In genomic region chr1:198657550-198658064, GRCh38 we compare ENCODE assay signal across 9 cellular contexts. TPM values are rescaled to one million over a fixed set of nuclear protein-coding genes. Genes with fewer than 3 reads are reported as not detected.
A peak's percentile ranks its signal among the peaks of the same experiment; 100 is the strongest.
DNase-seq lines count a peak whose midpoint lies in the region; ATAC-seq, FAIRE-seq and TF ChIP-seq lines count a peak whose summit lies in the region.
"Had no signal": no experiment of that assay in that cellular context is flagged by ENCODE, and none has a peak within 500 bp of the region (broad histone marks: within the 10 kb centered on the region; RNA-seq: fewer than 3 reads in every experiment).

No MANE protein-coding gene starts in this region.

- peak; percentile 40 for FAIRE-seq in urothelium cell line (lab: Jason Lieb, UNC)

- H3K4me3 ChIP-seq in fibroblast of villous mesenchyme (ENCODE audit: low read depth, low read length) = no peak overlapping the region

- ATAC-seq in GM18907 (IDR thresholded peaks at IDR 0.05; ENCODE audit: unreplicated experiment) (peak; percentile 44), HG03460 (IDR thresholded peaks at IDR 0.05; ENCODE audit: unreplicated experiment) (peak; percentile 34), T-helper 17 cell (peak; percentile 51), GM21360 (IDR thresholded peaks at IDR 0.05; ENCODE audit: unreplicated experiment) (no peak)

- H3K9me3 ChIP-seq in T-helper 17 cell (ENCODE audit: control insufficient read depth, low read length, poor library complexity, severe bottlenecking) = no peaks in the 10 kb centered on the region

- H3K36me3 Mint-ChIP-seq in T-helper 17 cell (ENCODE audit: low read depth) = peaks cover 1% of the 10 kb centered on the region

- no peak for TF ChIP-seq CTCF in fibroblast of villous mesenchyme (IDR thresholded peaks at IDR 0.05; ENCODE audit: insufficient read depth, low read depth, low read length)

- DNase-seq in AG08396 (ENCODE audit: low spot score) = peak; percentile 43
- DNase-seq in T-helper 17 cell = peak in 1 of 3 donors; percentile 15
- peak; percentile 97 for DNase-seq in fibroblast of villous mesenchyme (ENCODE audit: low read depth)
- peak; percentile 58 for DNase-seq in urothelium cell line (ENCODE audit: low spot score)
- DNase-seq in NCI-H146 treated with DMSO at 0.1 percent for 48 hours (lab: John Stamatoyannopoulos, UW; ENCODE audit: unreplicated experiment) = no peak

- peak overlapping the region; percentile 84 for H3K4me3 Mint-ChIP-seq in T-helper 17 cell
- H3K4me3 Mint-ChIP-seq: neural crest cell had no signal

- H3K4me1 Mint-ChIP-seq in T-helper 17 cell = peaks cover 44% of the 10 kb centered on the region
- H3K4me1 Mint-ChIP-seq: neural crest cell had no signal

- H3K27ac Mint-ChIP-seq in T-helper 17 cell = peak overlapping the region; percentile 85

- no peaks in the 10 kb centered on the region for H3K27me3 Mint-ChIP-seq in T-helper 17 cell

RNA-seq across cellular contexts. Expression of gene PTPRC, which starts 18.8 kb away (rescaled TPM):
- total RNA-seq in T-helper 17 cell (100 to 1,000 TPM; 697 to 813 TPM), fibroblast of villous mesenchyme (0.64 and 3.5 TPM in 2 replicates)
- total RNA-seq: neural crest cell had no signal

Comparison
In these comparisons a context has a peak if more than half of its experiments do, and no peak if none do; other contexts are left out.
1. RNA of gene PTPRC, which starts 18.8 kb away (total RNA-seq): 697 to 813 TPM in T-helper 17 cell; 0.64 to 3.5 TPM in fibroblast of villous mesenchyme; every median in the first group is over 100 times any median in the second.